ENCODE assay signal across 8 cellular contexts in genomic region chr5:97297063-97297715, GRCh38.
DNase-seq lines count a peak whose midpoint lies in the region; ATAC-seq and TF ChIP-seq lines count a peak whose summit lies in the region.

No MANE protein-coding gene starts in this region.

- ATAC-seq in GM21423 (IDR thresholded peaks at IDR 0.05; ENCODE audit: unreplicated experiment): peak; percentile 98
- ATAC-seq in HG03469 (IDR thresholded peaks at IDR 0.05; ENCODE audit: unreplicated experiment): peak; percentile 100

- BruUV-seq in PC-9 (replicated peaks; lab: Mats Ljungman, UMichigan): no TSS peak

- H3K27me3 ChIP-seq in PC-9 (ENCODE audit: insufficient read depth, low read depth): no peaks in the 10 kb centered on the region

- H3K79me2 ChIP-seq in PC-9 (ENCODE audit: low read depth): no peaks in the 10 kb centered on the region

- H3K4me3 ChIP-seq in PC-9 (no peak overlapping the region), skeletal muscle cell (ENCODE audit: low read depth, low read length) (no peak overlapping the region)

- peak; percentile 25 for DNase-seq in activated CD4-positive, alpha-beta T cell treated with anti-CD3 and anti-CD28 coated beads for 48 hours
- DNase-seq in activated CD4-positive, alpha-beta T cell treated with anti-CD3 and anti-CD28 coated beads, Interleukin-2, amount 10 ng/mL, durations not matched to agents 24 days and 14 days: no peak
- DNase-seq in PC-9 (peak; percentile 39 to 51), fibroblast of gingiva (ENCODE audit: low read depth) (peak; percentile 47), skeletal muscle cell (ENCODE audit: low read depth) (peak; percentile 0), KG1 (lab: John Stamatoyannopoulos, UW) (no peak)

- no peaks in the 10 kb centered on the region for H3K4me1 ChIP-seq in PC-9 (replicated peaks; ENCODE audit: insufficient read depth)

- CTCF ChIA-PET in PC-9 (lab: Charles Lee): no interaction called here

- no peaks in the 10 kb centered on the region for H3K36me3 Mint-ChIP-seq in activated CD4-positive, alpha-beta T cell treated with anti-CD3 and anti-CD28 coated beads, Interleukin-2, amount 10 ng/mL, durations not matched to agents 24 days and 14 days (ENCODE audit: low read depth)

- no peak overlapping the region for H3K27ac Mint-ChIP-seq in activated CD4-positive, alpha-beta T cell treated with anti-CD3 and anti-CD28 coated beads, Interleukin-2, amount 10 ng/mL, durations not matched to agents 24 days and 14 days

- H4K20me1 ChIP-seq in PC-9 (ENCODE audit: insufficient read depth): no peaks in the 10 kb centered on the region

- no peaks in the 10 kb centered on the region for H3K4me1 Mint-ChIP-seq in activated CD4-positive, alpha-beta T cell treated with anti-CD3 and anti-CD28 coated beads, Interleukin-2, amount 10 ng/mL, durations not matched to agents 24 days and 14 days

- no peak overlapping the region for H3K27ac ChIP-seq in PC-9

- TF ChIP-seq CTCF in PC-9 (conservative IDR thresholded peaks at IDR 0.05): peak; percentile 70

- no peak overlapping the region for H2AFZ ChIP-seq in PC-9

- H3K27me3 Mint-ChIP-seq in activated CD4-positive, alpha-beta T cell treated with anti-CD3 and anti-CD28 coated beads, Interleukin-2, amount 10 ng/mL, durations not matched to agents 24 days and 14 days: no peaks in the 10 kb centered on the region

- no peaks in the 10 kb centered on the region for H3K36me3 ChIP-seq in PC-9 (ENCODE audit: low read depth)

- H3K4me2 ChIP-seq in PC-9: no peak overlapping the region

- H3K9me3 Mint-ChIP-seq in activated CD4-positive, alpha-beta T cell treated with anti-CD3 and anti-CD28 coated beads, Interleukin-2, amount 10 ng/mL, durations not matched to agents 24 days and 14 days: no peaks in the 10 kb centered on the region

- POLR2A ChIA-PET in PC-9 (lab: Charles Lee; ENCODE audit: unreplicated experiment): no interaction called here

- no peaks in the 10 kb centered on the region for H3F3A ChIP-seq in PC-9 (ENCODE audit: insufficient read depth, low read depth)

- intact Hi-C loops in activated CD4-positive, alpha-beta T cell treated with anti-CD3 and anti-CD28 coated beads, Interleukin-2, amount 10 ng/mL, durations not matched to agents 24 days and 14 days (cut with micrococcal nuclease): no loop called here
- intact Hi-C loops in PC-9 (cut with micrococcal nuclease; ENCODE audit: unreplicated experiment): loop anchor here (1.0 kb wide), 1 partner anchor 1052 kb away; no protein-coding TSS in a partner anchor

- no peaks in the 10 kb centered on the region for H3K9me2 ChIP-seq in PC-9 (ENCODE audit: insufficient read depth)

- no peaks in the 10 kb centered on the region for H3K9me3 ChIP-seq in PC-9 (ENCODE audit: insufficient read depth, low read depth)

- H3K4me3 Mint-ChIP-seq in activated CD4-positive, alpha-beta T cell treated with anti-CD3 and anti-CD28 coated beads, Interleukin-2, amount 10 ng/mL, durations not matched to agents 24 days and 14 days: no peak overlapping the region

Comparison
In these comparisons a context has a peak if more than half of its experiments do, and no peak if none do; other contexts are left out.
1. DNase-seq: peak in activated CD4-positive, alpha-beta T cell treated with anti-CD3 and anti-CD28 coated beads for 48 hours (single experiment), PC-9 (2 of 2), fibroblast of gingiva (single experiment) and skeletal muscle cell (single experiment); none in activated CD4-positive, alpha-beta T cell treated with anti-CD3 and anti-CD28 coated beads, Interleukin-2, amount 10 ng/mL, durations not matched to agents 24 days and 14 days (single experiment) and KG1 (single experiment).